In genomic region chr11:11580831-11581492, GRCh38 we compare ENCODE assay signal across 11 cellular contexts. TPM values are rescaled to one million over a fixed set of nuclear protein-coding genes. Genes with fewer than 3 reads are reported as not detected.
DNase-seq lines count a peak whose midpoint lies in the region; ATAC-seq, FAIRE-seq and TF ChIP-seq lines count a peak whose summit lies in the region.
"Had no signal": no experiment of that assay in that cellular context is flagged by ENCODE, and none has a peak within 500 bp of the region (broad histone marks: within the 10 kb centered on the region; RNA-seq: fewer than 3 reads in every experiment).

No MANE protein-coding gene starts in this region.

- TF ChIP-seq POLR2A in thyroid gland (IDR thresholded peaks at IDR 0.05): no peak

- peaks cover 47% of the 10 kb centered on the region for H3K79me2 ChIP-seq in keratinocyte (ENCODE audit: control insufficient read depth, insufficient read depth, low read length)

- 64 to 75% methylated on average over 11 of the region's 11 CpGs for WGBS in thyroid gland, 2 donors

- H3K27me3 ChIP-seq in ascending aorta (no peaks in the 10 kb centered on the region), keratinocyte (ENCODE audit: control insufficient read depth, extremely low read depth, insufficient read depth, low read length) (no peaks in the 10 kb centered on the region), thyroid gland (no peaks in the 10 kb centered on the region), WERI-Rb-1 (ENCODE audit: insufficient read depth, low read depth, severe bottlenecking) (no peaks in the 10 kb centered on the region)

- H3K36me3 ChIP-seq in ascending aorta: no peaks in the 10 kb centered on the region
- H3K36me3 ChIP-seq in keratinocyte (ENCODE audit: control insufficient read depth in 2 of 2, extremely low read depth in 1 of 2, insufficient read depth in 2 of 2, low read length in 2 of 2): peaks cover 0 to 1% of the 10 kb centered on the region in 2 experiments
- no peaks in the 10 kb centered on the region for H3K36me3 ChIP-seq in thyroid gland
- no peaks in the 10 kb centered on the region for H3K36me3 ChIP-seq in WERI-Rb-1
- H3K36me3 ChIP-seq: stomach had no signal

- H3K4me1 ChIP-seq in ascending aorta (peaks cover 4 to 28% of the 10 kb centered on the region in 2 donors), keratinocyte (ENCODE audit: control insufficient read depth, extremely low read depth, insufficient read depth, low read length) (peaks cover 31% of the 10 kb centered on the region), thyroid gland (peaks cover 23 to 58% of the 10 kb centered on the region in 2 donors)

- H3K9me1 ChIP-seq in keratinocyte (ENCODE audit: control insufficient read depth, extremely low read depth, insufficient read depth, low read length): no peaks in the 10 kb centered on the region

- no peaks in the 10 kb centered on the region for H3K9me3 ChIP-seq in ascending aorta
- no peaks in the 10 kb centered on the region for H3K9me3 ChIP-seq in keratinocyte (ENCODE audit: control insufficient read depth, low read depth, low read length)
- no peaks in the 10 kb centered on the region for H3K9me3 ChIP-seq in thyroid gland
- no peaks in the 10 kb centered on the region for H3K9me3 ChIP-seq in WERI-Rb-1 (ENCODE audit: severe bottlenecking)
- H3K9me3 ChIP-seq: stomach had no signal

- peak; percentile 9 for FAIRE-seq in keratinocyte (lab: Jason Lieb, UNC)

- H3K4me3 ChIP-seq in ascending aorta (no peak overlapping the region), keratinocyte (ENCODE audit: control insufficient read depth in 2 of 3, extremely low read depth in 1 of 3, insufficient read depth in 2 of 3, low read depth in 1 of 3, low read length in 3 of 3) (no peak overlapping the region), thyroid gland (replicated peaks in 1 of 3) (no peak overlapping the region), WERI-Rb-1 (ENCODE audit: low read depth, low read length) (no peak overlapping the region)
- H3K4me3 ChIP-seq: stomach had no signal

- no peaks in the 10 kb centered on the region for H4K20me1 ChIP-seq in keratinocyte (ENCODE audit: control insufficient read depth, extremely low read depth, insufficient read depth, low read length)

- no peak for ATAC-seq in GM21360 (IDR thresholded peaks at IDR 0.05; ENCODE audit: unreplicated experiment)
- no peak for ATAC-seq in HG03432 (IDR thresholded peaks at IDR 0.05; ENCODE audit: unreplicated experiment)

- no peak overlapping the region for H2AFZ ChIP-seq in keratinocyte (ENCODE audit: control insufficient read depth, low read length)

- intact Hi-C loops in ascending aorta (cut with DNase I) (no loop called here), thyroid gland (cut with DNase I) (no loop called here)

- dilution Hi-C loops in keratinocyte (cut with MboI; ENCODE audit: extremely low pct_ligation_motif_present, low sequenced_read_pairs): no loop called here

- H3K27ac ChIP-seq in ascending aorta (peak overlapping the region; percentile 61 to 72), keratinocyte (ENCODE audit: control insufficient read depth, insufficient read depth, low read length) (no peak overlapping the region), thyroid gland (peak overlapping the region in 2 of 3 donors; percentile 3 to 55), WERI-Rb-1 (no peak overlapping the region)

- peak; percentile 5 for DNase-seq in NCI-H2171 treated with DMSO at 0.1 percent for 48 hours (lab: John Stamatoyannopoulos, UW)
- no peak for DNase-seq in NCI-H2171 (lab: John Stamatoyannopoulos, UW)
- no peak for DNase-seq in ascending aorta (ENCODE audit: low spot score in 2 of 2)
- DNase-seq in keratinocyte (ENCODE audit: low read depth, low spot score): no peak
- peak; percentile 44 to 45 for DNase-seq in thyroid gland
- no peak for DNase-seq in WERI-Rb-1
- DNase-seq: amniotic stem cell; stimulated activated CD4-positive, alpha-beta T cell treated with anti-CD3 and anti-CD28 coated beads, Interleukin-2, amount 100 ng/mL, for 24 hours; stomach had no signal

- no peak for TF ChIP-seq CTCF in ascending aorta (IDR thresholded peaks at IDR 0.05)
- no peak for TF ChIP-seq CTCF in keratinocyte (optimal IDR thresholded peaks at IDR 0.05 in 1 of 3, IDR thresholded peaks at IDR 0.05 in 1 of 3, conservative IDR thresholded peaks at IDR 0.05 in 1 of 3; ENCODE audit: extremely low read depth in 1 of 3, insufficient read depth in 2 of 3, low read length in 3 of 3)
- no peak for TF ChIP-seq CTCF in thyroid gland (IDR thresholded peaks at IDR 0.05)
- TF ChIP-seq CTCF in WERI-Rb-1 (IDR thresholded peaks at IDR 0.05; ENCODE audit: low read depth, low read length): no peak

- H3K9ac ChIP-seq in keratinocyte (ENCODE audit: control insufficient read depth, extremely low read depth, insufficient read depth, low read length): no peak overlapping the region

- H3K4me2 ChIP-seq in keratinocyte (ENCODE audit: control insufficient read depth, extremely low read depth, insufficient read depth, low read depth, low read length): peak overlapping the region; percentile 27

RNA-seq across cellular contexts. Expression of gene GALNT18, which starts 40.8 kb away (rescaled TPM):
- total RNA-seq in ascending aorta (53.5 TPM), thyroid gland (10 to 100 TPM; 60.7 to 93.8 (median 87.5) TPM)
- 27.2 to 35.5 TPM (median 29.3 TPM) in 3 replicates for polyA plus RNA-seq in keratinocyte
- 9.0 TPM for polyA plus RNA-seq in keratinocyte (2011; ENCODE audit: low read depth)
- polyA plus RNA-seq in keratinocyte (2011; cell fraction: cytosol; rRNA removed): 12.0 and 18.0 TPM in 2 replicates
- polyA plus RNA-seq in keratinocyte (2011; cell fraction: nucleus; rRNA removed): 42.4 and 46.6 TPM in 2 replicates
- polyA plus RNA-seq in keratinocyte (2012; ENCODE audit: low replicate concordance): 12.8 and 24.1 TPM in 2 replicates
- 27.7 to 34.9 TPM (median 29.1 TPM) in 3 replicates for polyA minus RNA-seq in keratinocyte
- polyA minus RNA-seq in keratinocyte (2011; cell fraction: cytosol; rRNA and poly(A)+ RNA removed): 17.8 TPM
- polyA minus RNA-seq in keratinocyte (2011; cell fraction: nucleus; rRNA and poly(A)+ RNA removed): 32.6 and 40.7 TPM in 2 replicates

Comparison
In these comparisons a context has a peak if more than half of its experiments do, and no peak if none do; other contexts are left out.
1. DNase-seq: peak in NCI-H2171 treated with DMSO at 0.1 percent for 48 hours (single experiment) and thyroid gland (2 of 2); none in NCI-H2171 (single experiment), ascending aorta (0 of 2), keratinocyte (single experiment) and WERI-Rb-1 (single experiment).
2. H3K27ac ChIP-seq: peak in ascending aorta (2 of 2) and thyroid gland (2 of 3); none in keratinocyte (single experiment) and WERI-Rb-1 (single experiment).